In genomic region chr1:203437696-203438315, GRCh38 we compare ENCODE assay signal across 32 cellular contexts. TPM values are rescaled to one million over a fixed set of nuclear protein-coding genes. Genes with fewer than 3 reads are reported as not detected.
"Had no signal": no experiment of that assay in that cellular context is flagged by ENCODE, and none has a peak within 500 bp of the region (broad histone marks: within the 10 kb centered on the region; RNA-seq: fewer than 3 reads in every experiment).

No MANE protein-coding gene starts in this region.

- H3K27me3 ChIP-seq: gastrocnemius medialis, neural progenitor cell, right atrium auricular region, testis, tibial nerve, upper lobe of left lung had no signal

- H3K4me3 Mint-ChIP-seq: effector memory CD8-positive, alpha-beta T cell; memory B cell; mesothelial cell of epicardium; natural killer cell treated with Interleukin-12 subunit alpha and Interleukin-12 subunit beta and Interleukin-15 and Interleukin-18, amount 100 ng/mL, for 72 hours; neural progenitor cell had no signal

- H3K27ac Mint-ChIP-seq: effector memory CD8-positive, alpha-beta T cell; memory B cell; naive B cell; natural killer cell treated with Interleukin-12 subunit alpha and Interleukin-12 subunit beta and Interleukin-15 and Interleukin-18, amount 100 ng/mL, for 72 hours; neural progenitor cell had no signal

- H3K4me2 ChIP-seq: neural progenitor cell, smooth muscle cell had no signal

- H3K36me3 ChIP-seq: gastrocnemius medialis, neural progenitor cell, prostate gland, right atrium auricular region, tibial nerve, upper lobe of left lung had no signal

- DNase-seq: cortex of kidney; effector memory CD8-positive, alpha-beta T cell; foreskin fibroblast; gastrocnemius medialis; kidney; mucosa of descending colon; naive B cell; nucleus accumbens; stimulated activated CD4-positive, alpha-beta T cell treated with anti-CD3 and anti-CD28 coated beads, Interleukin-12 subunit alpha, Interleukin-12 subunit beta, amount 100 ng/mL, for 4 hours; stimulated activated CD4-positive, alpha-beta T cell treated with anti-CD3 and anti-CD28 coated beads, Interleukin-1b, Interleukin-23, amount 100 ng/mL, for 48 hours; stimulated activated CD4-positive, alpha-beta T cell treated with anti-CD3 and anti-CD28 coated beads, Interleukin-4, amount 100 ng/mL, for 1 hour; stimulated activated CD8-positive, alpha-beta memory T cell treated with anti-CD3 and anti-CD28 coated beads, Interleukin-4, amount 100 ng/mL, for 48 hours; stimulated activated naive CD4-positive, alpha-beta T cell treated with Interleukin-2 at 50 U/mL for 16 hours; testis had no signal

- H3K4me1 Mint-ChIP-seq: memory B cell, naive B cell had no signal

- H3K9ac ChIP-seq: neural progenitor cell had no signal

- ATAC-seq: effector memory CD8-positive, alpha-beta T cell; esophagus mucosa; gastrocnemius medialis; left lobe of liver; mucosa of descending colon; sciatic nerve had no signal

- H3K4me3 ChIP-seq: gastrocnemius medialis, lung, mucosa of descending colon, neural progenitor cell, prostate gland, right atrium auricular region, smooth muscle cell, testis, tibial nerve, upper lobe of left lung had no signal

- H2AFZ ChIP-seq: neural progenitor cell had no signal

- H3K4me1 ChIP-seq: gastrocnemius medialis, prostate gland had no signal

- H3K9me3 ChIP-seq: gastrocnemius medialis, mucosa of descending colon, prostate gland, right atrium auricular region, testis, tibial nerve, upper lobe of left lung had no signal

- H3K27ac ChIP-seq: epithelial cell of prostate, gastrocnemius medialis, neural progenitor cell, prostate gland, right atrium auricular region, testis, tibial nerve, upper lobe of left lung had no signal

- H3K9me3 Mint-ChIP-seq: effector memory CD8-positive, alpha-beta T cell; memory B cell; mesothelial cell of epicardium; natural killer cell treated with Interleukin-12 subunit alpha and Interleukin-12 subunit beta and Interleukin-15 and Interleukin-18, amount 100 ng/mL, for 72 hours had no signal

- H3K36me3 Mint-ChIP-seq: memory B cell; mesothelial cell of epicardium; naive B cell; natural killer cell treated with Interleukin-12 subunit alpha and Interleukin-12 subunit beta and Interleukin-15 and Interleukin-18, amount 100 ng/mL, for 72 hours; neural progenitor cell had no signal

RNA-seq across cellular contexts. Expression of gene PRELP, which starts 37.8 kb away (rescaled TPM):
- total RNA-seq: dermis microvascular lymphatic vessel endothelial cell; glomerular endothelial cell; natural killer cell treated with Interleukin-12 subunit alpha and Interleukin-12 subunit beta and Interleukin-15 and Interleukin-18, amount 100 ng/mL, for 72 hours had no signal

RNA-seq across cellular contexts. Expression of gene OPTC, which starts 56.1 kb away (rescaled TPM):
- total RNA-seq: dermis microvascular lymphatic vessel endothelial cell; esophagus mucosa; gastrocnemius medialis; glomerular endothelial cell; kidney; left lobe of liver; liver; lung; mesothelial cell of epicardium; mucosa of descending colon; natural killer cell treated with Interleukin-12 subunit alpha and Interleukin-12 subunit beta and Interleukin-15 and Interleukin-18, amount 100 ng/mL, for 72 hours; osteocyte; prostate gland; right atrium auricular region; sciatic nerve; smooth muscle cell; tibial nerve; upper lobe of left lung had no signal
- polyA plus RNA-seq: liver, lung had no signal
